ENCODE assay signal across 21 cellular contexts in genomic region chr17:15454328-15454727, GRCh38.
"Had no signal": no experiment of that assay in that cellular context is flagged by ENCODE, and none has a peak within 500 bp of the region (broad histone marks: within the 10 kb centered on the region; RNA-seq: fewer than 3 reads in every experiment).

No MANE protein-coding gene starts in this region.

- H3K4me2 ChIP-seq: SK-N-SH had no signal

- H3K4me3 ChIP-seq: ascending aorta, lung, prostate gland, skin epidermis, stomach, thoracic aorta had no signal

- H3K36me3 ChIP-seq: prostate gland, thoracic aorta had no signal

- H3K36me3 Mint-ChIP-seq: activated naive CD4-positive, alpha-beta T cell treated with anti-CD3 and anti-CD28 coated beads, Interleukin-2, amount 10 ng/mL, durations not matched to agents 7 days and 5 days had no signal

- DNase-seq: activated CD4-positive, alpha-beta memory T cell treated with anti-CD3 and anti-CD28 coated beads for 36 hours; activated CD4-positive, alpha-beta T cell treated with anti-CD3 and anti-CD28 coated beads for 4 hours; activated naive CD4-positive, alpha-beta T cell treated with anti-CD3 and anti-CD28 coated beads, Interleukin-2, amount 10 ng/mL, durations not matched to agents 7 days and 5 days; activated naive CD8-positive, alpha-beta T cell treated with anti-CD3 and anti-CD28 coated beads, Interleukin-2, amount 50 U/mL, for 24 hours; activated T-cell treated with anti-CD3 and anti-CD28 coated beads, Interleukin-2, amount 50 U/mL, for 24 hours; endodermal cell; immature natural killer cell; left cardiac atrium; naive B cell; right cardiac atrium; SHP77 treated with DMSO at 0.1 percent for 48 hours; SK-N-SH; stimulated activated CD4-positive, alpha-beta T cell treated with anti-CD3 and anti-CD28 coated beads, Interleukin-15, amount 100 ng/mL, for 24 hours; stimulated activated CD4-positive, alpha-beta T cell treated with anti-CD3 and anti-CD28 coated beads, Interleukin-2, amount 100 ng/mL, for 48 hours; stomach had no signal

- H3K27me3 Mint-ChIP-seq: activated CD4-positive, alpha-beta memory T cell treated with anti-CD3 and anti-CD28 coated beads for 36 hours; activated naive CD4-positive, alpha-beta T cell treated with anti-CD3 and anti-CD28 coated beads, Interleukin-2, amount 10 ng/mL, durations not matched to agents 7 days and 5 days; activated naive CD8-positive, alpha-beta T cell treated with anti-CD3 and anti-CD28 coated beads, Interleukin-2, amount 50 U/mL, for 24 hours; activated T-cell treated with anti-CD3 and anti-CD28 coated beads, Interleukin-2, amount 50 U/mL, for 24 hours; naive B cell had no signal

- H3K27ac ChIP-seq: ascending aorta, prostate gland, thoracic aorta had no signal

- H3K27me3 ChIP-seq: ascending aorta, stomach had no signal

- H3K9me3 ChIP-seq: ascending aorta, prostate gland, thoracic aorta had no signal

- ATAC-seq: activated naive CD8-positive, alpha-beta T cell treated with anti-CD3 and anti-CD28 coated beads, Interleukin-2, amount 50 U/mL, for 24 hours; left cardiac atrium; right cardiac atrium; WTC11 had no signal

- H3K9me2 ChIP-seq: SK-N-SH had no signal

- H3K4me3 Mint-ChIP-seq: activated CD4-positive, alpha-beta memory T cell treated with anti-CD3 and anti-CD28 coated beads for 36 hours; activated naive CD4-positive, alpha-beta T cell treated with anti-CD3 and anti-CD28 coated beads, Interleukin-2, amount 10 ng/mL, durations not matched to agents 7 days and 5 days; activated naive CD8-positive, alpha-beta T cell treated with anti-CD3 and anti-CD28 coated beads, Interleukin-2, amount 50 U/mL, for 24 hours; activated T-cell treated with anti-CD3 and anti-CD28 coated beads, Interleukin-2, amount 50 U/mL, for 24 hours; endodermal cell; immature natural killer cell; naive B cell; WTC11 had no signal

- H3K27ac Mint-ChIP-seq: activated CD4-positive, alpha-beta memory T cell treated with anti-CD3 and anti-CD28 coated beads for 36 hours; activated naive CD4-positive, alpha-beta T cell treated with anti-CD3 and anti-CD28 coated beads, Interleukin-2, amount 10 ng/mL, durations not matched to agents 7 days and 5 days; activated naive CD8-positive, alpha-beta T cell treated with anti-CD3 and anti-CD28 coated beads, Interleukin-2, amount 50 U/mL, for 24 hours; activated T-cell treated with anti-CD3 and anti-CD28 coated beads, Interleukin-2, amount 50 U/mL, for 24 hours; endodermal cell; immature natural killer cell; naive B cell; WTC11 had no signal

- H3K4me1 Mint-ChIP-seq: activated naive CD4-positive, alpha-beta T cell treated with anti-CD3 and anti-CD28 coated beads, Interleukin-2, amount 10 ng/mL, durations not matched to agents 7 days and 5 days; activated naive CD8-positive, alpha-beta T cell treated with anti-CD3 and anti-CD28 coated beads, Interleukin-2, amount 50 U/mL, for 24 hours; immature natural killer cell; naive B cell; WTC11 had no signal

- H3K9ac ChIP-seq: SK-N-SH had no signal
